ENCODE assay signal across 22 cellular contexts in the genomic region with DNA sequence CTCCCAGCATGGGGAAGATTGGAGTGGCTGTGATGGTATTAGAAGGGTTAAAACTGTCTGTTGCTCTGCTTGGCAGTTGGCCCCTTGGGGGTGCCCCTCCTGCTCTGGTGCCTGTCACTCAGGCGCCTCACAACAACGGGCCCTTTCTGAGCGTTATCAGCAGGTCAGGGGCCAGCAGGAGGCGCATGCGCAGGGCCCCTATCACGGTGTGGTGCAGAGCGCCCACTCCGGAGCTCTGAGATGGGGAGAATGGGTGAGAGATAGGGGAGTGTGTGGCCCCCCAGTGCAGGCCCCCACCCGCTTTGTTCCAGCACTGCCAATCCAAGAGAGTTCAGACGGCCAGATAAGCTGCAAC. TPM values are rescaled to one million over a fixed set of nuclear protein-coding genes. Genes with fewer than 3 reads are reported as not detected.
A peak's percentile ranks its signal among the peaks of the same experiment; 100 is the strongest.
DNase-seq lines count a peak whose midpoint lies in the region; ATAC-seq and TF ChIP-seq lines count a peak whose summit lies in the region.
"Had no signal": no experiment of that assay in that cellular context is flagged by ENCODE, and none has a peak within 500 bp of the region (broad histone marks: within the 10 kb centered on the region; RNA-seq: fewer than 3 reads in every experiment).

No MANE protein-coding gene starts in this region.

- H3K27me3 ChIP-seq in neural progenitor cell, result no peaks in the 10 kb centered on the region
- H3K27me3 ChIP-seq: gastroesophageal sphincter, SJCRH30 had no signal

- H3K4me1 ChIP-seq in neural progenitor cell, result peaks cover 26% of the 10 kb centered on the region
- H3K4me1 ChIP-seq: gastroesophageal sphincter, SJCRH30 had no signal

- peaks cover 19% of the 10 kb centered on the region for H4K20me1 ChIP-seq in neural progenitor cell (ENCODE audit: low read depth)

- H3K4me2 ChIP-seq in neural progenitor cell, result no peak overlapping the region

- H3K27me3 Mint-ChIP-seq in neural progenitor cell (ENCODE audit: insufficient read depth, low read depth), result peaks cover 2% of the 10 kb centered on the region
- H3K27me3 Mint-ChIP-seq in activated CD8-positive, alpha-beta memory T cell treated with anti-CD3 and anti-CD28 coated beads, Interleukin-2, amount 10 ng/mL, durations not matched to agents 7 days and 5 days, result peaks cover 5% of the 10 kb centered on the region
- H3K27me3 Mint-ChIP-seq: central memory CD8-positive, alpha-beta T cell; stimulated activated memory B cell treated with anti-CD40 and anti-IgM and Interleukin-4, amounts not matched to agents 10 μg/mL and 1 μg/mL and 100 μg/mL, for 72 hours had no signal

- TF ChIP-seq CTCF in neural progenitor cell (IDR thresholded peaks at IDR 0.05), result peak; percentile 18

- H3K9ac ChIP-seq in neural progenitor cell, result no peak overlapping the region

- peaks cover under 1% of the 10 kb centered on the region for H3F3A ChIP-seq in neural progenitor cell (ENCODE audit: low read depth)

- H3K36me3 Mint-ChIP-seq in neural progenitor cell, result peaks cover 20% of the 10 kb centered on the region
- H3K36me3 Mint-ChIP-seq in activated CD8-positive, alpha-beta memory T cell treated with anti-CD3 and anti-CD28 coated beads, Interleukin-2, amount 10 ng/mL, durations not matched to agents 7 days and 5 days, result no peaks in the 10 kb centered on the region
- H3K36me3 Mint-ChIP-seq: activated naive CD8-positive, alpha-beta T cell treated with anti-CD3 and anti-CD28 coated beads, Interleukin-2, amount 10 ng/mL, durations not matched to agents 7 days and 5 days had no signal

- no peak overlapping the region for H3K27ac Mint-ChIP-seq in neural progenitor cell
- no peak overlapping the region for H3K27ac Mint-ChIP-seq in activated CD8-positive, alpha-beta memory T cell treated with anti-CD3 and anti-CD28 coated beads, Interleukin-2, amount 10 ng/mL, durations not matched to agents 7 days and 5 days
- H3K27ac Mint-ChIP-seq: activated naive CD8-positive, alpha-beta T cell treated with anti-CD3 and anti-CD28 coated beads, Interleukin-2, amount 10 ng/mL, durations not matched to agents 7 days and 5 days; immature natural killer cell; stimulated activated memory B cell treated with anti-CD40 and anti-IgM and Interleukin-4, amounts not matched to agents 10 μg/mL and 1 μg/mL and 100 μg/mL, for 72 hours had no signal

- no peak overlapping the region for H3K4me3 Mint-ChIP-seq in neural progenitor cell
- no peak overlapping the region for H3K4me3 Mint-ChIP-seq in activated CD8-positive, alpha-beta memory T cell treated with anti-CD3 and anti-CD28 coated beads, Interleukin-2, amount 10 ng/mL, durations not matched to agents 7 days and 5 days
- H3K4me3 Mint-ChIP-seq: activated naive CD8-positive, alpha-beta T cell treated with anti-CD3 and anti-CD28 coated beads, Interleukin-2, amount 10 ng/mL, durations not matched to agents 7 days and 5 days; central memory CD8-positive, alpha-beta T cell; immature natural killer cell; stimulated activated memory B cell treated with anti-CD40 and anti-IgM and Interleukin-4, amounts not matched to agents 10 μg/mL and 1 μg/mL and 100 μg/mL, for 72 hours had no signal

- no peaks in the 10 kb centered on the region for H3K79me2 ChIP-seq in neural progenitor cell (ENCODE audit: low read depth)

- H3K4me1 Mint-ChIP-seq in neural progenitor cell, result peaks cover 7% of the 10 kb centered on the region
- no peaks in the 10 kb centered on the region for H3K4me1 Mint-ChIP-seq in activated CD8-positive, alpha-beta memory T cell treated with anti-CD3 and anti-CD28 coated beads, Interleukin-2, amount 10 ng/mL, durations not matched to agents 7 days and 5 days
- H3K4me1 Mint-ChIP-seq: central memory CD8-positive, alpha-beta T cell; immature natural killer cell; stimulated activated memory B cell treated with anti-CD40 and anti-IgM and Interleukin-4, amounts not matched to agents 10 μg/mL and 1 μg/mL and 100 μg/mL, for 72 hours had no signal

- H2AFZ ChIP-seq in neural progenitor cell (replicated peaks), result no peak overlapping the region

- no peak for ATAC-seq in HG02571 (IDR thresholded peaks at IDR 0.05; ENCODE audit: unreplicated experiment)
- ATAC-seq in activated CD8-positive, alpha-beta memory T cell treated with anti-CD3 and anti-CD28 coated beads, Interleukin-2, amount 10 ng/mL, durations not matched to agents 7 days and 5 days, result no peak
- ATAC-seq: gastroesophageal sphincter; stimulated activated memory B cell treated with anti-CD40 and anti-IgM and Interleukin-4, amounts not matched to agents 10 μg/mL and 1 μg/mL and 100 μg/mL, for 72 hours had no signal

- no peak overlapping the region for H3K27ac ChIP-seq in neural progenitor cell
- H3K27ac ChIP-seq: gastroesophageal sphincter, neutrophil, SJCRH30 had no signal

- H3K36me3 ChIP-seq in neural progenitor cell, result no peaks in the 10 kb centered on the region

- CTCF ChIA-PET in activated CD8-positive, alpha-beta memory T cell treated with anti-CD3 and anti-CD28 coated beads, Interleukin-2, amount 10 ng/mL, durations not matched to agents 7 days and 5 days (lab: Charles Lee), result interaction anchor here (1.1 to 1.6 kb wide), 2 partner anchors 19 to 27 kb away, joined by 3 to 5 read pairs; no protein-coding TSS in a partner anchor

- H3K9me3 ChIP-seq in neural progenitor cell (ENCODE audit: low read depth), result no peaks in the 10 kb centered on the region
- H3K9me3 ChIP-seq: gastroesophageal sphincter, neutrophil, SJCRH30 had no signal

- H3K4me3 ChIP-seq in neural progenitor cell, result no peak overlapping the region
- H3K4me3 ChIP-seq: gastroesophageal sphincter, SJCRH30 had no signal

- intact Hi-C loops in head of caudate nucleus (cut with DNase I), result no loop called here

- H3K9me3 Mint-ChIP-seq in neural progenitor cell, result no peaks in the 10 kb centered on the region
- no peaks in the 10 kb centered on the region for H3K9me3 Mint-ChIP-seq in activated CD8-positive, alpha-beta memory T cell treated with anti-CD3 and anti-CD28 coated beads, Interleukin-2, amount 10 ng/mL, durations not matched to agents 7 days and 5 days (ENCODE audit: low read depth)
- H3K9me3 Mint-ChIP-seq: activated naive CD8-positive, alpha-beta T cell treated with anti-CD3 and anti-CD28 coated beads, Interleukin-2, amount 10 ng/mL, durations not matched to agents 7 days and 5 days; central memory CD8-positive, alpha-beta T cell; immature natural killer cell; stimulated activated memory B cell treated with anti-CD40 and anti-IgM and Interleukin-4, amounts not matched to agents 10 μg/mL and 1 μg/mL and 100 μg/mL, for 72 hours had no signal

- peak; percentile 87 for DNase-seq in Ammon's horn (ENCODE audit: low spot score)
- DNase-seq in NCI-H1694 (lab: John Stamatoyannopoulos, UW), result peak; percentile 11
- DNase-seq in head of caudate nucleus, result peak; percentile 58 to 93 (median 83)
- DNase-seq in neural progenitor cell (ENCODE audit: low spot score), result peak; percentile 44
- DNase-seq in NCI-H748 treated with DMSO at 0.1 percent for 48 hours (lab: John Stamatoyannopoulos, UW), result no peak
- DNase-seq in activated CD8-positive, alpha-beta memory T cell treated with anti-CD3 and anti-CD28 coated beads, Interleukin-2, amount 10 ng/mL, durations not matched to agents 7 days and 5 days, result no peak
- DNase-seq in H4 (ENCODE audit: low spot score), result no peak
- DNase-seq: activated CD8-positive, alpha-beta memory T cell treated with anti-CD3 and anti-CD28 coated beads, Interleukin-2, amount 50 U/mL, for 48 hours; activated naive CD8-positive, alpha-beta T cell treated with anti-CD3 and anti-CD28 coated beads, Interleukin-2, amount 10 ng/mL, durations not matched to agents 7 days and 5 days; immature natural killer cell; KG1; mesenchymal stem cell; NCI-H1105 treated with DMSO at 0.1 percent for 48 hours had no signal

RNA-seq across cellular contexts. Expression of gene GBX1, which starts 24.8 kb away (rescaled TPM):
- not detected in 2 replicates for total RNA-seq in neural progenitor cell (ENCODE audit: low replicate concordance)
- not detected for total RNA-seq in activated CD8-positive, alpha-beta memory T cell treated with anti-CD3 and anti-CD28 coated beads, Interleukin-2, amount 10 ng/mL, durations not matched to agents 7 days and 5 days
- total RNA-seq in H4 (2014; rRNA removed; shearing (Covaris generic)), result not detected in 2 replicates
- total RNA-seq: activated naive CD8-positive, alpha-beta T cell treated with anti-CD3 and anti-CD28 coated beads, Interleukin-2, amount 10 ng/mL, durations not matched to agents 7 days and 5 days; endothelial cell of umbilical vein; gastroesophageal sphincter; T-helper 2 cell treated with Interferon-gamma antibody and Interleukin-4, amounts not matched to agents 100 ng/mL and 5 ng/mL, for 36 hours; urinary bladder had no signal

RNA-seq across cellular contexts. Expression of gene ASB10, which starts 44.4 kb away (rescaled TPM):
- not detected in 2 replicates for total RNA-seq in neural progenitor cell (ENCODE audit: low replicate concordance)
- not detected for total RNA-seq in activated CD8-positive, alpha-beta memory T cell treated with anti-CD3 and anti-CD28 coated beads, Interleukin-2, amount 10 ng/mL, durations not matched to agents 7 days and 5 days
- not detected in 2 replicates for total RNA-seq in H4 (2014; rRNA removed; shearing (Covaris generic))
- total RNA-seq: activated naive CD8-positive, alpha-beta T cell treated with anti-CD3 and anti-CD28 coated beads, Interleukin-2, amount 10 ng/mL, durations not matched to agents 7 days and 5 days; endothelial cell of umbilical vein; gastroesophageal sphincter; SJCRH30; T-helper 2 cell treated with Interferon-gamma antibody and Interleukin-4, amounts not matched to agents 100 ng/mL and 5 ng/mL, for 36 hours; urinary bladder had no signal

RNA-seq across cellular contexts. Expression of gene AGAP3, which starts 56.4 kb away (rescaled TPM):
- total RNA-seq in neural progenitor cell (ENCODE audit: low replicate concordance), result 38.9 and 73.0 TPM in 2 replicates
- total RNA-seq in activated CD8-positive, alpha-beta memory T cell treated with anti-CD3 and anti-CD28 coated beads, Interleukin-2, amount 10 ng/mL, durations not matched to agents 7 days and 5 days, result 10 to 100 TPM; 30.0 to 36.2 TPM
- 26.1 and 36.6 TPM in 2 replicates for total RNA-seq in H4 (2014; rRNA removed; shearing (Covaris generic))

RNA-seq across cellular contexts. Expression of gene TMUB1, which starts 59.4 kb away (rescaled TPM):
- total RNA-seq in neural progenitor cell (ENCODE audit: low replicate concordance), result 6.0 and 49.4 TPM in 2 replicates
- 10 to 100 TPM; 83.1 to 85.7 TPM for total RNA-seq in activated CD8-positive, alpha-beta memory T cell treated with anti-CD3 and anti-CD28 coated beads, Interleukin-2, amount 10 ng/mL, durations not matched to agents 7 days and 5 days
- total RNA-seq in H4 (2014; rRNA removed; shearing (Covaris generic)), result 37.1 and 37.3 TPM in 2 replicates

Comparison
In these comparisons a context has a peak if more than half of its experiments do, and no peak if none do; other contexts are left out.
1. DNase-seq: peak in Ammon's horn (single experiment), NCI-H1694 (single experiment), head of caudate nucleus (42 of 42) and neural progenitor cell (single experiment); none in NCI-H748 treated with DMSO at 0.1 percent for 48 hours (single experiment), activated CD8-positive, alpha-beta memory T cell treated with anti-CD3 and anti-CD28 coated beads, Interleukin-2, amount 10 ng/mL, durations not matched to agents 7 days and 5 days (single experiment) and H4 (single experiment).